In genomic region chr3:29067014-29067413, GRCh38 we compare ENCODE assay signal across 19 cellular contexts.
DNase-seq lines count a peak whose midpoint lies in the region; ATAC-seq, FAIRE-seq and TF ChIP-seq lines count a peak whose summit lies in the region.
"Had no signal": no experiment of that assay in that cellular context is flagged by ENCODE, and none has a peak within 500 bp of the region (broad histone marks: within the 10 kb centered on the region; RNA-seq: fewer than 3 reads in every experiment).

No MANE protein-coding gene starts in this region.

- H3K27me3 ChIP-seq in bronchial epithelial cell (ENCODE audit: control insufficient read depth, insufficient read depth, low read length): no peaks in the 10 kb centered on the region
- H3K27me3 ChIP-seq: esophagus muscularis mucosa, heart left ventricle, MG63, neutrophil had no signal

- no peaks in the 10 kb centered on the region for H3K36me3 ChIP-seq in bronchial epithelial cell (ENCODE audit: control insufficient read depth, insufficient read depth, low read length)
- H3K36me3 ChIP-seq: esophagus muscularis mucosa, heart left ventricle, MG63, neutrophil had no signal

- peak; percentile 28 for FAIRE-seq in bronchial epithelial cell (lab: Jason Lieb, UNC)
- FAIRE-seq: H1 had no signal

- ATAC-seq in Right ventricle myocardium inferior (no peak), GM21447 (IDR thresholded peaks at IDR 0.05; ENCODE audit: unreplicated experiment) (no peak)
- ATAC-seq: activated T-helper 17 cell treated with anti-CD3 and anti-CD28 coated beads, Interleukin-2, amount 50 U/mL, for 72 hours; heart left ventricle had no signal

- TF ChIP-seq CTCF in AG10803 (conservative IDR thresholded peaks at IDR 0.05; ENCODE audit: low read length): no peak
- no peak for TF ChIP-seq CTCF in bronchial epithelial cell (IDR thresholded peaks at IDR 0.05; ENCODE audit: insufficient read depth, low read length, severe bottlenecking)

- DNase-seq in AG10803 (ENCODE audit: low read depth) (peak; percentile 9), LHCN-M2 (ENCODE audit: low read depth) (peak; percentile 61), bronchial epithelial cell (ENCODE audit: low read depth) (peak; percentile 92), kidney glomerular epithelial cell (lab: John Stamatoyannopoulos, UW) (peak; percentile 32), foreskin melanocyte (no peak), Right ventricle myocardium inferior (ENCODE audit: missing footprints) (no peak)
- DNase-seq in stimulated activated CD4-positive, alpha-beta T cell treated with anti-CD3 and anti-CD28 coated beads, Interleukin-4, amount 100 ng/mL, for 24 hours: no peak
- DNase-seq: activated CD4-positive, CD25-positive, alpha-beta regulatory T cell treated with anti-CD3 and anti-CD28 coated beads, Interleukin-2, amount 50 U/mL, for 72 hours; heart left ventricle; MG63; NCI-H146; NCI-H748 treated with DMSO at 0.1 percent for 48 hours; OCI-M1; retina had no signal

- no peak overlapping the region for H3K4me3 ChIP-seq in AG10803 (ENCODE audit: low read length)
- no peak overlapping the region for H3K4me3 ChIP-seq in bronchial epithelial cell (ENCODE audit: low read depth, low read length)
- H3K4me3 ChIP-seq: esophagus muscularis mucosa, heart left ventricle, MG63 had no signal

- intact Hi-C loops in Right ventricle myocardium inferior (cut with DNase I): no loop called here

Comparison
In these comparisons a context has a peak if more than half of its experiments do, and no peak if none do; other contexts are left out.
1. DNase-seq: peak in AG10803 (single experiment), LHCN-M2 (single experiment), bronchial epithelial cell (single experiment) and kidney glomerular epithelial cell (single experiment); none in foreskin melanocyte (single experiment), Right ventricle myocardium inferior (single experiment) and stimulated activated CD4-positive, alpha-beta T cell treated with anti-CD3 and anti-CD28 coated beads, Interleukin-4, amount 100 ng/mL, for 24 hours (single experiment).